1 cellular context compared by ENCODE assay signal in genomic region chr15:77384589-77385359, GRCh38.
TF ChIP-seq lines count a peak whose summit lies in the region.

No MANE protein-coding gene starts in this region.

TF ChIP-seq in GM12878, 131 proteins besides CTCF, POLR2A, EP300 and RAD21:
- peak; percentile 10; the same call in 1 of the 2 replicates for TF ChIP-seq RUNX3 (IDR thresholded peaks at IDR 0.05; ENCODE audit: low read length)
- peak; percentile 79 for TF ChIP-seq ZBTB40 (IDR thresholded peaks at IDR 0.05; ENCODE audit: borderline replicate concordance)
- no peak for TF ChIP-seq SMC3 (IDR thresholded peaks at IDR 0.05; ENCODE audit: borderline replicate concordance, low read length)
- TF ChIP-seq CBFB (IDR thresholded peaks at IDR 0.05; ENCODE audit: low read depth): no peak
- TF ChIP-seq TBL1XR1 (IDR thresholded peaks at IDR 0.05; ENCODE audit: low read depth, low read length): no peak
